1 cellular context compared by ENCODE assay signal in the genomic region with DNA sequence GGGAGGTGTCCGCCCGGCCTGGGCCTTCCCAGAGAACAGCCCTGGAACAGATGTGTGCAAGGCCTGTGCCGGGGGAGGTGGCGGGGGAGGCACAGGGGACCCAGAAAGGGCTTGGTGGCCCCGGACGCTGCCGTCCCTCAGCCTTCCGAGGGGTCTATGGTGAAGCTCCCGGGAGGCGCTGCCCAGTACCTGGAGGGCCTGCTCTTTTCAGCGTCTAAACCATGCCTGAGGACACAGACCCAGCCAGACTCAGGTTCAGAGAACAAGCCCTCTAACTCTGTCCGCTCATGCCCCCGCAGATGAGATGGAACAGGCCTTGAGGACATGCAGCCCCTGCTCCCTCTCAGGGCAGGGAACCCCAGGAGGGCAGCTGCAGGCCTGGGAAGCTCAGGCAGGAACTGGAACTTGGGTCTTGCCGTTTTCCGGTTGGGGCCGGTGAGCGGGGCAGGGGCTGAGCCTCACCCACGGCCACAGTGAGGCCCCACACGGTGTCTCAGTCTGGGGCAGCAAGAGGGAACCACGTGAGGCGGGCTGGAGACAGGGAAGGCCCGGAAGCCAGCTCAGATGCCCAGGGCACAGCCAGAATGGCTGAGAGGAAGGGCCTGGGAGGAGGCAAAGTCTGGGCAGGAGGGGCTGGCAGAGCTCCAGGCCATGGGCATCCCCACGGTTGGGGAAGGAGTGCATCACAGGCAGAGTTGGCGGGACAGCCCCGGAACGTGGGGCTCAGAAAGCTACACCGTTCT.
A peak's percentile ranks its signal among the peaks of the same experiment; 100 is the strongest.
TF ChIP-seq lines count a peak whose summit lies in the region.

No MANE protein-coding gene starts in this region.

TF ChIP-seq in HepG2, 621 proteins besides CTCF, POLR2A, EP300 and RAD21 (continued from another document and continues in another):
- TF ChIP-seq, protein P1, sequence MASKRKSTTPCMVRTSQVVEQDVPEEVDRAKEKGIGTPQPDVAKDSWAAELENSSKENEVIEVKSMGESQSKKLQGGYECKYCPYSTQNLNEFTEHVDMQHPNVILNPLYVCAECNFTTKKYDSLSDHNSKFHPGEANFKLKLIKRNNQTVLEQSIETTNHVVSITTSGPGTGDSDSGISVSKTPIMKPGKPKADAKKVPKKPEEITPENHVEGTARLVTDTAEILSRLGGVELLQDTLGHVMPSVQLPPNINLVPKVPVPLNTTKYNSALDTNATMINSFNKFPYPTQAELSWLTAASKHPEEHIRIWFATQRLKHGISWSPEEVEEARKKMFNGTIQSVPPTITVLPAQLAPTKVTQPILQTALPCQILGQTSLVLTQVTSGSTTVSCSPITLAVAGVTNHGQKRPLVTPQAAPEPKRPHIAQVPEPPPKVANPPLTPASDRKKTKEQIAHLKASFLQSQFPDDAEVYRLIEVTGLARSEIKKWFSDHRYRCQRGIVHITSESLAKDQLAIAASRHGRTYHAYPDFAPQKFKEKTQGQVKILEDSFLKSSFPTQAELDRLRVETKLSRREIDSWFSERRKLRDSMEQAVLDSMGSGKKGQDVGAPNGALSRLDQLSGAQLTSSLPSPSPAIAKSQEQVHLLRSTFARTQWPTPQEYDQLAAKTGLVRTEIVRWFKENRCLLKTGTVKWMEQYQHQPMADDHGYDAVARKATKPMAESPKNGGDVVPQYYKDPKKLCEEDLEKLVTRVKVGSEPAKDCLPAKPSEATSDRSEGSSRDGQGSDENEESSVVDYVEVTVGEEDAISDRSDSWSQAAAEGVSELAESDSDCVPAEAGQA (IDR thresholded peaks at IDR 0.05; ENCODE audit: low read depth): peak; percentile 39; the same call in 1 of the 2 replicates
- TF ChIP-seq, protein P1 (CRISPR knock-in tag; IDR thresholded peaks at IDR 0.05; ENCODE audit: borderline replicate concordance): peak; percentile 86; the same call in 1 of the 2 replicates
- no peak for TF ChIP-seq ZNF713 (CRISPR knock-in tag; IDR thresholded peaks at IDR 0.05)
- TF ChIP-seq, protein P2, sequence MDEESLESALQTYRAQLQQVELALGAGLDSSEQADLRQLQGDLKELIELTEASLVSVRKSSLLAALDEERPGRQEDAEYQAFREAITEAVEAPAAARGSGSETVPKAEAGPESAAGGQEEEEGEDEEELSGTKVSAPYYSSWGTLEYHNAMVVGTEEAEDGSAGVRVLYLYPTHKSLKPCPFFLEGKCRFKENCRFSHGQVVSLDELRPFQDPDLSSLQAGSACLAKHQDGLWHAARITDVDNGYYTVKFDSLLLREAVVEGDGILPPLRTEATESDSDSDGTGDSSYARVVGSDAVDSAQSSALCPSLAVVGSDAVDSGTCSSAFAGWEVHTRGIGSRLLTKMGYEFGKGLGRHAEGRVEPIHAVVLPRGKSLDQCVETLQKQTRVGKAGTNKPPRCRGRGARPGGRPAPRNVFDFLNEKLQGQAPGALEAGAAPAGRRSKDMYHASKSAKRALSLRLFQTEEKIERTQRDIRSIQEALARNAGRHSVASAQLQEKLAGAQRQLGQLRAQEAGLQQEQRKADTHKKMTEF (CRISPR knock-in tag; IDR thresholded peaks at IDR 0.05): no peak; the same call in 1 of the 2 replicates
- peak; percentile 88; the same call in 1 of the 2 replicates for TF ChIP-seq ZNF878 (CRISPR knock-in tag; IDR thresholded peaks at IDR 0.05)
- TF ChIP-seq, protein P3, sequence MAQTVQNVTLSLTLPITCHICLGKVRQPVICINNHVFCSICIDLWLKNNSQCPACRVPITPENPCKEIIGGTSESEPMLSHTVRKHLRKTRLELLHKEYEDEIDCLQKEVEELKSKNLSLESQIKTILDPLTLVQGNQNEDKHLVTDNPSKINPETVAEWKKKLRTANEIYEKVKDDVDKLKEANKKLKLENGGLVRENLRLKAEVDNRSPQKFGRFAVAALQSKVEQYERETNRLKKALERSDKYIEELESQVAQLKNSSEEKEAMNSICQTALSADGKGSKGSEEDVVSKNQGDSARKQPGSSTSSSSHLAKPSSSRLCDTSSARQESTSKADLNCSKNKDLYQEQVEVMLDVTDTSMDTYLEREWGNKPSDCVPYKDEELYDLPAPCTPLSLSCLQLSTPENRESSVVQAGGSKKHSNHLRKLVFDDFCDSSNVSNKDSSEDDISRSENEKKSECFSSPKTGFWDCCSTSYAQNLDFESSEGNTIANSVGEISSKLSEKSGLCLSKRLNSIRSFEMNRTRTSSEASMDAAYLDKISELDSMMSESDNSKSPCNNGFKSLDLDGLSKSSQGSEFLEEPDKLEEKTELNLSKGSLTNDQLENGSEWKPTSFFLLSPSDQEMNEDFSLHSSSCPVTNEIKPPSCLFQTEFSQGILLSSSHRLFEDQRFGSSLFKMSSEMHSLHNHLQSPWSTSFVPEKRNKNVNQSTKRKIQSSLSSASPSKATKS (CRISPR knock-in tag; IDR thresholded peaks at IDR 0.05): no peak
- no peak; the same call in 1 of the 2 replicates for TF ChIP-seq ZNF343 (CRISPR knock-in tag; IDR thresholded peaks at IDR 0.05)
- TF ChIP-seq, protein P4, sequence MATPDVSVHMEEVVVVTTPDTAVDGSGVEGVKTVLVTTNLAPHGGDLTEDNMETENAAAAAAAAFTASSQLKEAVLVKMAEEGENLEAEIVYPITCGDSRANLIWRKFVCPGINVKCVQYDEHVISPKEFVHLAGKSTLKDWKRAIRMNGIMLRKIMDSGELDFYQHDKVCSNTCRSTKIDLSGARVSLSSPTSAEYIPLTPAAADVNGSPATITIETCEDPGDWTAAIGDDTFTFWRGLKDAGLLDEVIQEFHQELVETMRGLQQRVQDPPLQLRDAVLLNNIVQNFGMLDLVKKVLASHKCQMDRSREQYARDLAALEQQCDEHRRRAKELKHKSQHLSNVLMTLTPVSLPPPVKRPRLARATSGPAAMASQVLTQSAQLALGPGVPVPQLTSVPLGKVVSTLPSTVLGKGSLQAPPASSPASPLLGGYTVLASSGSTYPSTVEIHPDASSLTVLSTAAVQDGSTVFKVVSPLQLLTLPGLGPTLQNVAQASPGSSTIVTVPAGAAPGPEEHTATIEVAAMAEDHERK (CRISPR knock-in tag; IDR thresholded peaks at IDR 0.05; ENCODE audit: low read depth): no peak
- peak; percentile 55; the same call in 1 of the 2 replicates for TF ChIP-seq HOXD1 (CRISPR knock-in tag; IDR thresholded peaks at IDR 0.05)
- TF ChIP-seq AKAP8 (CRISPR knock-in tag; IDR thresholded peaks at IDR 0.05): peak; percentile 99
- TF ChIP-seq AGO2 (optimal IDR thresholded peaks at IDR 0.05; ENCODE audit: low read depth, low read length): peak; percentile 95
- TF ChIP-seq ATF7 (IDR thresholded peaks at IDR 0.05): no peak
- TF ChIP-seq ATF7 (CRISPR knock-in tag; IDR thresholded peaks at IDR 0.05): no peak
- TF ChIP-seq, protein P5, sequence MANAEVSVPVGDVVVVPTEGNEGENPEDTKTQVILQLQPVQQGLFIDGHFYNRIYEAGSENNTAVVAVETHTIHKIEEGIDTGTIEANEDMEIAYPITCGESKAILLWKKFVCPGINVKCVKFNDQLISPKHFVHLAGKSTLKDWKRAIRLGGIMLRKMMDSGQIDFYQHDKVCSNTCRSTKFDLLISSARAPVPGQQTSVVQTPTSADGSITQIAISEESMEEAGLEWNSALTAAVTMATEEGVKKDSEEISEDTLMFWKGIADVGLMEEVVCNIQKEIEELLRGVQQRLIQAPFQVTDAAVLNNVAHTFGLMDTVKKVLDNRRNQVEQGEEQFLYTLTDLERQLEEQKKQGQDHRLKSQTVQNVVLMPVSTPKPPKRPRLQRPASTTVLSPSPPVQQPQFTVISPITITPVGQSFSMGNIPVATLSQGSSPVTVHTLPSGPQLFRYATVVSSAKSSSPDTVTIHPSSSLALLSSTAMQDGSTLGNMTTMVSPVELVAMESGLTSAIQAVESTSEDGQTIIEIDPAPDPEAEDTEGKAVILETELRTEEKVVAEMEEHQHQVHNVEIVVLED (CRISPR knock-in tag; IDR thresholded peaks at IDR 0.05; ENCODE audit: borderline replicate concordance): peak; percentile 51
- no peak for TF ChIP-seq ZFP90 (CRISPR knock-in tag; IDR thresholded peaks at IDR 0.05; ENCODE audit: borderline replicate concordance)
- TF ChIP-seq LCORL (IDR thresholded peaks at IDR 0.05): no peak
- TF ChIP-seq LCORL (CRISPR knock-in tag; IDR thresholded peaks at IDR 0.05): no peak; the same call in none of the 2 replicates
- TF ChIP-seq PAF1 (CRISPR knock-in tag; IDR thresholded peaks at IDR 0.05): peak; percentile 98
- TF ChIP-seq, protein P6, sequence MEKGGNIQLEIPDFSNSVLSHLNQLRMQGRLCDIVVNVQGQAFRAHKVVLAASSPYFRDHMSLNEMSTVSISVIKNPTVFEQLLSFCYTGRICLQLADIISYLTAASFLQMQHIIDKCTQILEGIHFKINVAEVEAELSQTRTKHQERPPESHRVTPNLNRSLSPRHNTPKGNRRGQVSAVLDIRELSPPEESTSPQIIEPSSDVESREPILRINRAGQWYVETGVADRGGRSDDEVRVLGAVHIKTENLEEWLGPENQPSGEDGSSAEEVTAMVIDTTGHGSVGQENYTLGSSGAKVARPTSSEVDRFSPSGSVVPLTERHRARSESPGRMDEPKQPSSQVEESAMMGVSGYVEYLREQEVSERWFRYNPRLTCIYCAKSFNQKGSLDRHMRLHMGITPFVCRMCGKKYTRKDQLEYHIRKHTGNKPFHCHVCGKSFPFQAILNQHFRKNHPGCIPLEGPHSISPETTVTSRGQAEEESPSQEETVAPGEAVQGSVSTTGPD (CRISPR knock-in tag; IDR thresholded peaks at IDR 0.05): no peak
- peak; percentile 8; the same call in 1 of the 2 replicates for TF ChIP-seq SIN3A (IDR thresholded peaks at IDR 0.05; ENCODE audit: borderline replicate concordance, low read depth, low read length)
- peak; percentile 82 for TF ChIP-seq RXRA (CRISPR knock-in tag; IDR thresholded peaks at IDR 0.05)
- TF ChIP-seq, protein P7, sequence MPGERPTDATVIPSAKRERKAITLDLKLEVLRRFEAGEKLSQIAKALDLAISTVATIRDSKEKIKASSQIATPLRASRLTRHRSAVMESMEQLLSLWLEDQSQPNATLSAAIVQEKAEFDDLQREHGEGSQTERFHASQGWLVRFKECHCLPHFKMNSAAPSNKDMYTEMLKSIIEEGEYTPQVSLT (CRISPR knock-in tag; IDR thresholded peaks at IDR 0.05; ENCODE audit: borderline replicate concordance, low read depth): no peak
- TF ChIP-seq, protein P8, sequence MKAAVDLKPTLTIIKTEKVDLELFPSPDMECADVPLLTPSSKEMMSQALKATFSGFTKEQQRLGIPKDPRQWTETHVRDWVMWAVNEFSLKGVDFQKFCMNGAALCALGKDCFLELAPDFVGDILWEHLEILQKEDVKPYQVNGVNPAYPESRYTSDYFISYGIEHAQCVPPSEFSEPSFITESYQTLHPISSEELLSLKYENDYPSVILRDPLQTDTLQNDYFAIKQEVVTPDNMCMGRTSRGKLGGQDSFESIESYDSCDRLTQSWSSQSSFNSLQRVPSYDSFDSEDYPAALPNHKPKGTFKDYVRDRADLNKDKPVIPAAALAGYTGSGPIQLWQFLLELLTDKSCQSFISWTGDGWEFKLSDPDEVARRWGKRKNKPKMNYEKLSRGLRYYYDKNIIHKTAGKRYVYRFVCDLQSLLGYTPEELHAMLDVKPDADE (CRISPR knock-in tag; IDR thresholded peaks at IDR 0.05): peak; percentile 92; the same call in 1 of the 2 replicates
- peak; percentile 81 for TF ChIP-seq ZNF589 (CRISPR knock-in tag; conservative IDR thresholded peaks at IDR 0.05)
